In genomic region chr16:27818231-27818630, GRCh38 we compare ENCODE assay signal across 30 cellular contexts.
"Had no signal": no experiment of that assay in that cellular context is flagged by ENCODE, and none has a peak within 500 bp of the region (broad histone marks: within the 10 kb centered on the region; RNA-seq: fewer than 3 reads in every experiment).

No MANE protein-coding gene starts in this region.

- ATAC-seq: effector memory CD8-positive, alpha-beta T cell; gastrocnemius medialis; left ventricle myocardium superior; naive thymus-derived CD4-positive, alpha-beta T cell had no signal

- H3K36me3 Mint-ChIP-seq: activated naive CD4-positive, alpha-beta T cell treated with anti-CD3 and anti-CD28 coated beads, Interleukin-2, amount 10 ng/mL, durations not matched to agents 7 days and 5 days; activated naive CD8-positive, alpha-beta T cell treated with anti-CD3 and anti-CD28 coated beads, Interleukin-2, amount 10 ng/mL, durations not matched to agents 7 days and 5 days; naive thymus-derived CD4-positive, alpha-beta T cell had no signal

- H3K9me3 ChIP-seq: esophagus squamous epithelium, gastrocnemius medialis, suprapubic skin, transverse colon, uterus had no signal

- H3K4me1 ChIP-seq: esophagus squamous epithelium, gastrocnemius medialis, suprapubic skin, transverse colon, uterus had no signal

- H2AFZ ChIP-seq: hepatocyte had no signal

- H3K4me3 ChIP-seq: esophagus squamous epithelium, gastrocnemius medialis, hepatocyte, SK-N-MC, smooth muscle cell, suprapubic skin, transverse colon, uterus had no signal

- FAIRE-seq: astrocyte, TTC549 had no signal

- H3K4me3 Mint-ChIP-seq: activated naive CD4-positive, alpha-beta T cell treated with anti-CD3 and anti-CD28 coated beads, Interleukin-2, amount 10 ng/mL, durations not matched to agents 7 days and 5 days; activated naive CD8-positive, alpha-beta T cell treated with anti-CD3 and anti-CD28 coated beads, Interleukin-2, amount 10 ng/mL, durations not matched to agents 7 days and 5 days; effector memory CD8-positive, alpha-beta T cell; naive thymus-derived CD4-positive, alpha-beta T cell; T-helper 1 cell treated with Interleukin-12 subunit alpha and Interleukin-12 subunit beta and Interleukin-4 antibody, amounts not matched to agents 30 μg/mL and 1 μg/mL, for 36 hours had no signal

- H3K27ac ChIP-seq: brain microvascular endothelial cell, epithelial cell of prostate, esophagus squamous epithelium, gastrocnemius medialis, hepatocyte, SK-N-MC, suprapubic skin, transverse colon, uterus, VCaP had no signal

- DNase-seq: activated CD4-positive, alpha-beta T cell treated with anti-CD3 and anti-CD28 coated beads for 4 hours; activated CD4-positive, alpha-beta T cell treated with anti-CD3 and anti-CD28 coated beads, Interleukin-2, amount 50 U/mL, for 4 hours; activated gamma-delta T cell; activated naive CD4-positive, alpha-beta T cell treated with anti-CD3 and anti-CD28 coated beads, Interleukin-2, amount 10 ng/mL, durations not matched to agents 7 days and 5 days; activated naive CD8-positive, alpha-beta T cell treated with anti-CD3 and anti-CD28 coated beads, Interleukin-2, amount 10 ng/mL, durations not matched to agents 7 days and 5 days; activated T-cell treated with anti-CD3 and anti-CD28 coated beads for 4 hours; amniotic stem cell; brain microvascular endothelial cell; cortex of kidney; effector memory CD8-positive, alpha-beta T cell; esophagus squamous epithelium; gastrocnemius medialis; left ventricle myocardium superior; midbrain; naive thymus-derived CD4-positive, alpha-beta T cell; stimulated activated CD4-positive, alpha-beta T cell treated with anti-CD3 and anti-CD28 coated beads, Interleukin-1b, Interleukin-23, amount 100 ng/mL, for 48 hours; stimulated activated naive CD4-positive, alpha-beta T cell; SW 1271; T-helper 9 cell; transverse colon; uterus had no signal

- H3K27ac Mint-ChIP-seq: activated naive CD4-positive, alpha-beta T cell treated with anti-CD3 and anti-CD28 coated beads, Interleukin-2, amount 10 ng/mL, durations not matched to agents 7 days and 5 days; activated naive CD8-positive, alpha-beta T cell treated with anti-CD3 and anti-CD28 coated beads, Interleukin-2, amount 10 ng/mL, durations not matched to agents 7 days and 5 days; effector memory CD8-positive, alpha-beta T cell; naive thymus-derived CD4-positive, alpha-beta T cell; T-helper 1 cell treated with Interleukin-12 subunit alpha and Interleukin-12 subunit beta and Interleukin-4 antibody, amounts not matched to agents 30 μg/mL and 1 μg/mL, for 36 hours had no signal

- H3K79me2 ChIP-seq: hepatocyte had no signal

- H3K27me3 ChIP-seq: gastrocnemius medialis, uterus had no signal

- H3K9me3 Mint-ChIP-seq: activated naive CD4-positive, alpha-beta T cell treated with anti-CD3 and anti-CD28 coated beads, Interleukin-2, amount 10 ng/mL, durations not matched to agents 7 days and 5 days; activated naive CD8-positive, alpha-beta T cell treated with anti-CD3 and anti-CD28 coated beads, Interleukin-2, amount 10 ng/mL, durations not matched to agents 7 days and 5 days; effector memory CD8-positive, alpha-beta T cell; T-helper 1 cell treated with Interleukin-12 subunit alpha and Interleukin-12 subunit beta and Interleukin-4 antibody, amounts not matched to agents 30 μg/mL and 1 μg/mL, for 36 hours had no signal

- H3K4me1 Mint-ChIP-seq: activated naive CD4-positive, alpha-beta T cell treated with anti-CD3 and anti-CD28 coated beads, Interleukin-2, amount 10 ng/mL, durations not matched to agents 7 days and 5 days; activated naive CD8-positive, alpha-beta T cell treated with anti-CD3 and anti-CD28 coated beads, Interleukin-2, amount 10 ng/mL, durations not matched to agents 7 days and 5 days; naive thymus-derived CD4-positive, alpha-beta T cell had no signal

- H3K36me3 ChIP-seq: brain microvascular endothelial cell, esophagus squamous epithelium, gastrocnemius medialis, suprapubic skin, transverse colon, uterus had no signal

- H3K4me2 ChIP-seq: hepatocyte, smooth muscle cell had no signal
